Comparison of ENCODE assay signal across 27 cellular contexts in genomic region chr2:67479256-67479655, GRCh38.
"Had no signal": no experiment of that assay in that cellular context is flagged by ENCODE, and none has a peak within 500 bp of the region (broad histone marks: within the 10 kb centered on the region; RNA-seq: fewer than 3 reads in every experiment).

No MANE protein-coding gene starts in this region.

- H3K27ac Mint-ChIP-seq: natural killer cell treated with Interleukin-12 subunit alpha and Interleukin-12 subunit beta and Interleukin-15 and Interleukin-18, amount 100 ng/mL, for 72 hours; neural progenitor cell; progenitor cell of endocrine pancreas; stimulated activated effector memory CD8-positive, alpha-beta T cell treated with anti-CD3 and anti-CD28 coated beads, Interleukin-12 subunit alpha, Interleukin-12 subunit beta, amount 100 ng/mL, for 72 hours; stimulated activated naive B cell treated with anti-CD40 and anti-IgM and Interleukin-4, amounts not matched to agents 10 μg/mL and 1 μg/mL and 100 μg/mL, for 72 hours; stimulated activated naive CD8-positive, alpha-beta T cell treated with anti-CD3 and anti-CD28 coated beads, Interleukin-15, Interleukin-2, amounts not matched to agents 100 ng/mL and 50 ng/mL, for 24 hours had no signal

- H3K4me1 ChIP-seq: parathyroid adenoma, psoas muscle, thyroid gland, upper lobe of left lung had no signal

- H3K36me3 Mint-ChIP-seq: natural killer cell treated with Interleukin-12 subunit alpha and Interleukin-12 subunit beta and Interleukin-15 and Interleukin-18, amount 100 ng/mL, for 72 hours; neural progenitor cell; stimulated activated effector memory CD8-positive, alpha-beta T cell treated with anti-CD3 and anti-CD28 coated beads, Interleukin-12 subunit alpha, Interleukin-12 subunit beta, amount 100 ng/mL, for 72 hours; stimulated activated naive B cell treated with anti-CD40 and anti-IgM and Interleukin-4, amounts not matched to agents 10 μg/mL and 1 μg/mL and 100 μg/mL, for 72 hours had no signal

- H3K27me3 Mint-ChIP-seq: progenitor cell of endocrine pancreas had no signal

- H3K9me3 ChIP-seq: ovary, psoas muscle, right lobe of liver, sigmoid colon, stomach, thoracic aorta, thyroid gland, tibial nerve, upper lobe of left lung, vagina had no signal

- H3K4me3 ChIP-seq: neural progenitor cell, ovary, psoas muscle, right lobe of liver, sigmoid colon, stomach, thoracic aorta, thyroid gland, tibial nerve, upper lobe of left lung, vagina had no signal

- H3K4me3 Mint-ChIP-seq: natural killer cell treated with Interleukin-12 subunit alpha and Interleukin-12 subunit beta and Interleukin-15 and Interleukin-18, amount 100 ng/mL, for 72 hours; neural progenitor cell; stimulated activated effector memory CD8-positive, alpha-beta T cell treated with anti-CD3 and anti-CD28 coated beads, Interleukin-12 subunit alpha, Interleukin-12 subunit beta, amount 100 ng/mL, for 72 hours; stimulated activated naive B cell treated with anti-CD40 and anti-IgM and Interleukin-4, amounts not matched to agents 10 μg/mL and 1 μg/mL and 100 μg/mL, for 72 hours; stimulated activated naive CD8-positive, alpha-beta T cell treated with anti-CD3 and anti-CD28 coated beads, Interleukin-15, Interleukin-2, amounts not matched to agents 100 ng/mL and 50 ng/mL, for 24 hours had no signal

- H3K27me3 ChIP-seq: neural progenitor cell, ovary, sigmoid colon, stomach, thyroid gland, tibial nerve, upper lobe of left lung, vagina had no signal

- DNase-seq: occipital lobe; ovary; posterior cingulate gyrus; psoas muscle; right cardiac atrium; right lobe of liver; sigmoid colon; small intestine; stimulated activated CD4-positive, alpha-beta T cell treated with anti-CD3 and anti-CD28 coated beads, Interleukin-15, amount 100 ng/mL, for 24 hours; stimulated activated CD4-positive, alpha-beta T cell treated with anti-CD3 and anti-CD28 coated beads, Interleukin-2, amount 100 ng/mL, for 24 hours; stimulated activated CD4-positive, alpha-beta T cell treated with anti-CD3 and anti-CD28 coated beads, Interleukin-2, amount 100 ng/mL, for 48 hours; stimulated activated CD4-positive, alpha-beta T cell treated with anti-CD3 and anti-CD28 coated beads, Interleukin-4, amount 100 ng/mL, for 24 hours; stimulated activated naive B cell treated with anti-CD40 and anti-IgM and Interleukin-4, amounts not matched to agents 10 μg/mL and 1 μg/mL and 100 μg/mL, for 72 hours; stimulated activated naive CD4-positive, alpha-beta T cell treated with Interleukin-2 at 50 U/mL for 16 hours; stomach; thyroid gland; trophoblast cell; upper lobe of left lung had no signal

- H3K9me3 Mint-ChIP-seq: natural killer cell treated with Interleukin-12 subunit alpha and Interleukin-12 subunit beta and Interleukin-15 and Interleukin-18, amount 100 ng/mL, for 72 hours; neural progenitor cell; stimulated activated effector memory CD8-positive, alpha-beta T cell treated with anti-CD3 and anti-CD28 coated beads, Interleukin-12 subunit alpha, Interleukin-12 subunit beta, amount 100 ng/mL, for 72 hours; stimulated activated naive B cell treated with anti-CD40 and anti-IgM and Interleukin-4, amounts not matched to agents 10 μg/mL and 1 μg/mL and 100 μg/mL, for 72 hours; stimulated activated naive CD8-positive, alpha-beta T cell treated with anti-CD3 and anti-CD28 coated beads, Interleukin-15, Interleukin-2, amounts not matched to agents 100 ng/mL and 50 ng/mL, for 24 hours had no signal

- ATAC-seq: natural killer cell treated with Interleukin-12 subunit alpha and Interleukin-12 subunit beta and Interleukin-15 and Interleukin-18, amount 100 ng/mL, for 72 hours; psoas muscle; right cardiac atrium; right lobe of liver; stimulated activated effector memory CD8-positive, alpha-beta T cell treated with anti-CD3 and anti-CD28 coated beads, Interleukin-12 subunit alpha, Interleukin-12 subunit beta, amount 100 ng/mL, for 72 hours; stimulated activated naive B cell treated with anti-CD40 and anti-IgM and Interleukin-4, amounts not matched to agents 10 μg/mL and 1 μg/mL and 100 μg/mL, for 72 hours had no signal

- H3K36me3 ChIP-seq: neural progenitor cell, ovary, right lobe of liver, sigmoid colon, stomach, thoracic aorta, thyroid gland, tibial nerve, upper lobe of left lung, vagina had no signal

- H3K27ac ChIP-seq: neural progenitor cell, ovary, parathyroid adenoma, psoas muscle, right lobe of liver, stomach, thoracic aorta, thyroid gland, tibial nerve, upper lobe of left lung, vagina had no signal

- H3K4me1 Mint-ChIP-seq: neural progenitor cell; stimulated activated effector memory CD8-positive, alpha-beta T cell treated with anti-CD3 and anti-CD28 coated beads, Interleukin-12 subunit alpha, Interleukin-12 subunit beta, amount 100 ng/mL, for 72 hours; stimulated activated naive B cell treated with anti-CD40 and anti-IgM and Interleukin-4, amounts not matched to agents 10 μg/mL and 1 μg/mL and 100 μg/mL, for 72 hours had no signal
